Comparison of ENCODE assay signal across 23 cellular contexts in genomic region chr14:26056232-26056631, GRCh38.
"Had no signal": no experiment of that assay in that cellular context is flagged by ENCODE, and none has a peak within 500 bp of the region (broad histone marks: within the 10 kb centered on the region; RNA-seq: fewer than 3 reads in every experiment).

No MANE protein-coding gene starts in this region.

- H3K27me3 ChIP-seq: SJSA1 had no signal

- H3K9ac ChIP-seq: KMS-11 had no signal

- H3K4me1 ChIP-seq: SJSA1 had no signal

- H3K27ac ChIP-seq: KMS-11, SJSA1, SK-N-MC had no signal

- H3K36me3 ChIP-seq: SJSA1 had no signal

- H3K9me3 ChIP-seq: SJSA1 had no signal

- H3K4me3 ChIP-seq: SJSA1, SK-N-MC had no signal

- DNase-seq: IMR-90, Kasumi-1, MM.1S, NCI-H1092 treated with DMSO at 0.1 percent for 48 hours, NCI-H1694, NCI-H187 treated with DMSO at 0.1 percent for 48 hours, NCI-H2029 treated with DMSO at 0.1 percent for 48 hours, NCI-H2107, NCI-H2171 treated with DMSO at 0.1 percent for 48 hours, NCI-H226, NCI-H446, NCI-H510A, NCI-H524 treated with DMSO at 0.1 percent for 48 hours, NCI-H69, NCI-H774, Right ventricle myocardium superior, RPMI8226, SIG-M5 had no signal

- FAIRE-seq: HepG2, RCC 7860 had no signal

- H3K4me2 ChIP-seq: KMS-11 had no signal

- ATAC-seq: HepG2 had no signal
